Comparison of ENCODE assay signal across 18 cellular contexts in the genomic region with DNA sequence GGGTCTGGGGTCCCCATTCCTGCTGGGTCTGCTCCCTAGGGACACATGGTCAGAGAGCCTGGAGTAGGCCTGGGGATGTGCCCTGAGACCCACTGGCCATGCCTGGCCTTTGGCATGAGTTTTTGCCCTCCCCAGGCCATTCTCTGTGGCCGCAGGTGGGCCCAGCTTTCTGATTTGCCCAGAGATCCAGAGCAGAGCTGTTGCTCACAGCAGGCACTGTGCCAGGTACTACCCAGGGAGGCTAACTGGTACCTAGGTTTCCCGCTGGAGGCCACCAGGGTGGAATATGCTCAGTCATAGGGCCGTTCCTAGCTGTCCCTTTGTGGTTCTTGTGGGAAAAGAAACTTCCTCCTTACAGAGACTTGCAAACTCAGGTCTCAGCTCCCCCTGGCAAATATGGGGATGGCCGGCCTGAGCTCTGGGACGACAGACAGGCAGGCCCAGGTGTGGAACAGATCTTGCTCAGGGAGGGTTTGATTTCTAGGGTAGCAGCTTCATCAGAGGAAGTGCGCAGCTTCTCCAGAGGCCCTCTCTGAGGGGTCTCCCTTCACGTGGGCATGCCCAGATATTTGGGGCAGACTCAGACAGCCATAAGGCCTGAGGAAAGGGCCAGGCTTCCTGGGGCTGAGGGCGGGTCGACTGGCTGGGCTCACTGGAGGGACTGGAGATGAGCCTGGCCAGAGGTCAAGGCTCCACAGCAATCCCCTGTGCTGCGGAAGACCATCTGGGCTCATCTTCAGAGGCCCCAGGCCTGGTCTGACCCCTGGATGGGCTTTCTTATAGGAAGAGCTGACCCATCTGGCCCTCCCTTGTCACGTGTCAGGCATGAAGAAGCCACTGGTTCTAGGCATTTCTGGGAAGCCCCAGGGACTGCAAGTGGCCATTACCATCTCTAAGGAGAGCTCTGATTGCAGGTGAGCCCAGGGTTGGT. TPM values are rescaled to one million over a fixed set of nuclear protein-coding genes. Genes with fewer than 3 reads are reported as not detected.
DNase-seq lines count a peak whose midpoint lies in the region; ATAC-seq and TF ChIP-seq lines count a peak whose summit lies in the region.
"Had no signal": no experiment of that assay in that cellular context is flagged by ENCODE, and none has a peak within 500 bp of the region (broad histone marks: within the 10 kb centered on the region; RNA-seq: fewer than 3 reads in every experiment).

No MANE protein-coding gene starts in this region.

- H3K9me3 Mint-ChIP-seq in activated T-cell treated with anti-CD3 and anti-CD28 coated beads, Interleukin-2, amount 50 U/mL, for 24 hours, result peaks cover 8% of the 10 kb centered on the region
- H3K9me3 Mint-ChIP-seq in endodermal cell, result peaks cover 8% of the 10 kb centered on the region

- H3K27ac Mint-ChIP-seq in activated T-cell treated with anti-CD3 and anti-CD28 coated beads, Interleukin-2, amount 50 U/mL, for 24 hours, result no peak overlapping the region
- no peak overlapping the region for H3K27ac Mint-ChIP-seq in endodermal cell
- H3K27ac Mint-ChIP-seq: nephron had no signal

- no peaks in the 10 kb centered on the region for H3K4me1 ChIP-seq in endodermal cell (ENCODE audit: control insufficient read depth, insufficient read depth, low read length)
- H3K4me1 ChIP-seq in tibial artery, result no peaks in the 10 kb centered on the region
- H3K4me1 ChIP-seq: gastroesophageal sphincter, vagina had no signal

- H3K4me3 ChIP-seq in endodermal cell (ENCODE audit: low read length) (no peak overlapping the region), tibial artery (no peak overlapping the region)
- H3K4me3 ChIP-seq: gastroesophageal sphincter, SK-N-MC, vagina had no signal

- no peaks in the 10 kb centered on the region for H3K27me3 Mint-ChIP-seq in activated T-cell treated with anti-CD3 and anti-CD28 coated beads, Interleukin-2, amount 50 U/mL, for 24 hours
- H3K27me3 Mint-ChIP-seq in endodermal cell (ENCODE audit: insufficient read depth), result peaks cover 2% of the 10 kb centered on the region
- H3K27me3 Mint-ChIP-seq: stimulated activated naive CD8-positive, alpha-beta T cell treated with anti-CD3 and anti-CD28 coated beads, Interleukin-15, amount 100 ng/mL, for 72 hours had no signal

- no peak overlapping the region for H3K9ac ChIP-seq in endodermal cell (ENCODE audit: extremely low read depth, low read length, poor library complexity, severe bottlenecking)
- H3K9ac ChIP-seq: KMS-11 had no signal

- intact Hi-C loops in tibial artery (cut with DNase I; ENCODE audit: low total_unique reads), result no loop called here

- H3K9me3 ChIP-seq in endodermal cell (ENCODE audit: control insufficient read depth, low read length) (peaks cover 3% of the 10 kb centered on the region), tibial artery (no peaks in the 10 kb centered on the region)
- H3K9me3 ChIP-seq: gastroesophageal sphincter, vagina had no signal

- H3K36me3 ChIP-seq in endodermal cell (ENCODE audit: control insufficient read depth, insufficient read depth, low read length), result no peaks in the 10 kb centered on the region
- no peaks in the 10 kb centered on the region for H3K36me3 ChIP-seq in tibial artery
- H3K36me3 ChIP-seq: gastroesophageal sphincter, vagina had no signal

- no peaks in the 10 kb centered on the region for H3K4me1 Mint-ChIP-seq in activated T-cell treated with anti-CD3 and anti-CD28 coated beads, Interleukin-2, amount 50 U/mL, for 24 hours (ENCODE audit: low read depth)
- no peaks in the 10 kb centered on the region for H3K4me1 Mint-ChIP-seq in endodermal cell
- H3K4me1 Mint-ChIP-seq: nephron; stimulated activated naive CD8-positive, alpha-beta T cell treated with anti-CD3 and anti-CD28 coated beads, Interleukin-15, amount 100 ng/mL, for 72 hours had no signal

- H3K27me3 ChIP-seq in endodermal cell (ENCODE audit: control insufficient read depth, insufficient read depth, low read length, poor library complexity, severe bottlenecking), result no peaks in the 10 kb centered on the region
- H3K27me3 ChIP-seq in tibial artery, result peaks cover 0 to 9% of the 10 kb centered on the region in 2 donors
- H3K27me3 ChIP-seq: gastroesophageal sphincter, vagina had no signal

- 91 to 92% methylated on average over 7 to 11 of the region's 11 CpGs for WGBS in endodermal cell (ENCODE audit: insufficient coverage in 1 of 2, insufficient read length in 1 of 2), 2 experiments

- DNase-seq in activated T-cell treated with anti-CD3 and anti-CD28 coated beads, Interleukin-2, amount 50 U/mL, for 1 hour, result peak; percentile 12
- DNase-seq in activated T-cell treated with anti-CD3 and anti-CD28 coated beads, Interleukin-2, amount 50 U/mL, for 24 hours, result no peak
- DNase-seq in SKM-1 (lab: John Stamatoyannopoulos, UW; ENCODE audit: unreplicated experiment) (peak; percentile 76), endodermal cell (peak; percentile 40), tibial artery (peak; percentile 22 to 51), SW480 (ENCODE audit: low spot score) (no peak)
- DNase-seq: activated gamma-delta T cell treated with Interleukin-2 at 50 U/mL for 16 hours; NCI-H146; stimulated activated naive CD8-positive, alpha-beta T cell treated with anti-CD3 and anti-CD28 coated beads, Interleukin-15, amount 100 ng/mL, for 72 hours had no signal

- H3K36me3 Mint-ChIP-seq in activated T-cell treated with anti-CD3 and anti-CD28 coated beads, Interleukin-2, amount 50 U/mL, for 24 hours (ENCODE audit: low read depth), result no peaks in the 10 kb centered on the region
- H3K36me3 Mint-ChIP-seq in endodermal cell (ENCODE audit: low read depth), result no peaks in the 10 kb centered on the region

- no peak overlapping the region for H3K4me3 Mint-ChIP-seq in activated T-cell treated with anti-CD3 and anti-CD28 coated beads, Interleukin-2, amount 50 U/mL, for 24 hours
- H3K4me3 Mint-ChIP-seq in endodermal cell, result no peak overlapping the region
- H3K4me3 Mint-ChIP-seq: nephron; stimulated activated naive CD8-positive, alpha-beta T cell treated with anti-CD3 and anti-CD28 coated beads, Interleukin-15, amount 100 ng/mL, for 72 hours had no signal

- H3K27ac ChIP-seq in endodermal cell (ENCODE audit: low read depth, low read length) (no peak overlapping the region), tibial artery (no peak overlapping the region)
- H3K27ac ChIP-seq: epithelial cell of prostate, gastroesophageal sphincter, KMS-11, SK-N-MC, vagina, VCaP had no signal

- TF ChIP-seq CTCF in endodermal cell (conservative IDR thresholded peaks at IDR 0.05) (no peak), tibial artery (IDR thresholded peaks at IDR 0.05) (no peak)

- ATAC-seq in HG02870 (IDR thresholded peaks at IDR 0.05; ENCODE audit: unreplicated experiment), result no peak
- no peak for ATAC-seq in HG03108 (IDR thresholded peaks at IDR 0.05; ENCODE audit: unreplicated experiment)
- ATAC-seq: gastroesophageal sphincter; stimulated activated naive CD8-positive, alpha-beta T cell treated with anti-CD3 and anti-CD28 coated beads, Interleukin-15, amount 100 ng/mL, for 72 hours had no signal

RNA-seq across cellular contexts. Expression of gene ACAA1, which starts 28.0 kb away (rescaled TPM):
- 10 to 100 TPM; 40.1 to 43.7 TPM for total RNA-seq in endodermal cell
- 26.1 TPM for polyA plus RNA-seq in endodermal cell (2013, experiment 1 of 2)
- polyA plus RNA-seq in endodermal cell (2013, experiment 2 of 2), result 20.7 TPM

RNA-seq across cellular contexts. Expression of gene MYD88, which starts 29.5 kb away (rescaled TPM):
- total RNA-seq in endodermal cell, result 10 to 100 TPM; 16.2 to 18.8 TPM
- polyA plus RNA-seq in endodermal cell (2013, experiment 1 of 2), result 21.5 TPM
- 22.1 TPM for polyA plus RNA-seq in endodermal cell (2013, experiment 2 of 2)

RNA-seq across cellular contexts. Expression of gene OXSR1, which starts 56.4 kb away (rescaled TPM):
- total RNA-seq in endodermal cell, result 10 to 100 TPM; 41.9 to 55.5 TPM
- 51.1 TPM for polyA plus RNA-seq in endodermal cell (2013, experiment 1 of 2)
- polyA plus RNA-seq in endodermal cell (2013, experiment 2 of 2), result 48.7 TPM

Comparison
In these comparisons a context has a peak if more than half of its experiments do, and no peak if none do; other contexts are left out.
1. DNase-seq: peak in activated T-cell treated with anti-CD3 and anti-CD28 coated beads, Interleukin-2, amount 50 U/mL, for 1 hour (single experiment), SKM-1 (single experiment), endodermal cell (single experiment) and tibial artery (2 of 2); none in activated T-cell treated with anti-CD3 and anti-CD28 coated beads, Interleukin-2, amount 50 U/mL, for 24 hours (single experiment) and SW480 (single experiment).